ENCODE assay signal across 1 cellular context in the genomic region with DNA sequence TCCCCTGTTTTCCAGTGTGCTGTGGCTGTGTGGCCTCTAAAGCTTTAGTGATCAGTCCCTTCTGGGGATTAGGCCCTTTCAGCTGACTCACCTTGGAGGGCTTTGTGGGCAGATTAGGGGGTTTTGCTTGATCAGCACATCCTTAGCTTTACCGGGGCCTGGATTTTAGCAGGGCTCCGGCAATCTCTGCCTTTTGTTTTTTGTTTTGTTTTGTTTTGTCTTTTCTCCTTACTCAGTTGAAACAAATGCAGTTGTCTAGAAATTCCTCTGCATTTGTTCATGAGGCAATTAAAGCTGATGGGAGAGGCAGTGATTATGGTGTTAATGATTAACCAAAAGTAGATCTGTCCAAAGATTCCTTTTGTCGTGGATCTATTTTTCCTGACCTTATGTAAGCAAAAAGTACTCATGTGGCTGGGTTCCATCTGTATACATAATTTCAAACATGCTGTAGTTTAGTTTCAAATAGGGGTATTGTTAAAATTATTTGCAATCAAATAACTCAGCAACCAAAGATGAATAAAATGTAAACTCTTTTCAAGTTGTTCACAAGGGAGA.
A peak's percentile ranks its signal among the peaks of the same experiment; 100 is the strongest.
TF ChIP-seq lines count a peak whose summit lies in the region.

No MANE protein-coding gene starts in this region.

TF ChIP-seq in HepG2, 621 proteins besides CTCF, POLR2A, EP300 and RAD21 (continued from another document and continues in another):
- TF ChIP-seq, protein P1, sequence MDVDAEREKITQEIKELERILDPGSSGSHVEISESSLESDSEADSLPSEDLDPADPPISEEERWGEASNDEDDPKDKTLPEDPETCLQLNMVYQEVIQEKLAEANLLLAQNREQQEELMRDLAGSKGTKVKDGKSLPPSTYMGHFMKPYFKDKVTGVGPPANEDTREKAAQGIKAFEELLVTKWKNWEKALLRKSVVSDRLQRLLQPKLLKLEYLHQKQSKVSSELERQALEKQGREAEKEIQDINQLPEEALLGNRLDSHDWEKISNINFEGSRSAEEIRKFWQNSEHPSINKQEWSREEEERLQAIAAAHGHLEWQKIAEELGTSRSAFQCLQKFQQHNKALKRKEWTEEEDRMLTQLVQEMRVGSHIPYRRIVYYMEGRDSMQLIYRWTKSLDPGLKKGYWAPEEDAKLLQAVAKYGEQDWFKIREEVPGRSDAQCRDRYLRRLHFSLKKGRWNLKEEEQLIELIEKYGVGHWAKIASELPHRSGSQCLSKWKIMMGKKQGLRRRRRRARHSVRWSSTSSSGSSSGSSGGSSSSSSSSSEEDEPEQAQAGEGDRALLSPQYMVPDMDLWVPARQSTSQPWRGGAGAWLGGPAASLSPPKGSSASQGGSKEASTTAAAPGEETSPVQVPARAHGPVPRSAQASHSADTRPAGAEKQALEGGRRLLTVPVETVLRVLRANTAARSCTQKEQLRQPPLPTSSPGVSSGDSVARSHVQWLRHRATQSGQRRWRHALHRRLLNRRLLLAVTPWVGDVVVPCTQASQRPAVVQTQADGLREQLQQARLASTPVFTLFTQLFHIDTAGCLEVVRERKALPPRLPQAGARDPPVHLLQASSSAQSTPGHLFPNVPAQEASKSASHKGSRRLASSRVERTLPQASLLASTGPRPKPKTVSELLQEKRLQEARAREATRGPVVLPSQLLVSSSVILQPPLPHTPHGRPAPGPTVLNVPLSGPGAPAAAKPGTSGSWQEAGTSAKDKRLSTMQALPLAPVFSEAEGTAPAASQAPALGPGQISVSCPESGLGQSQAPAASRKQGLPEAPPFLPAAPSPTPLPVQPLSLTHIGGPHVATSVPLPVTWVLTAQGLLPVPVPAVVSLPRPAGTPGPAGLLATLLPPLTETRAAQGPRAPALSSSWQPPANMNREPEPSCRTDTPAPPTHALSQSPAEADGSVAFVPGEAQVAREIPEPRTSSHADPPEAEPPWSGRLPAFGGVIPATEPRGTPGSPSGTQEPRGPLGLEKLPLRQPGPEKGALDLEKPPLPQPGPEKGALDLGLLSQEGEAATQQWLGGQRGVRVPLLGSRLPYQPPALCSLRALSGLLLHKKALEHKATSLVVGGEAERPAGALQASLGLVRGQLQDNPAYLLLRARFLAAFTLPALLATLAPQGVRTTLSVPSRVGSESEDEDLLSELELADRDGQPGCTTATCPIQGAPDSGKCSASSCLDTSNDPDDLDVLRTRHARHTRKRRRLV (CRISPR knock-in tag; IDR thresholded peaks at IDR 0.05): no peak
- TF ChIP-seq TAF15 (IDR thresholded peaks at IDR 0.05; ENCODE audit: low read depth, low read length, poor library complexity, severe bottlenecking) (no peak), ZNF841 (CRISPR knock-in tag; IDR thresholded peaks at IDR 0.05; ENCODE audit: borderline replicate concordance) (no peak), ZNF547 (CRISPR knock-in tag; IDR thresholded peaks at IDR 0.05) (no peak), SPEN (CRISPR knock-in tag; IDR thresholded peaks at IDR 0.05; ENCODE audit: low read depth) (no peak), PHF21A (CRISPR knock-in tag; IDR thresholded peaks at IDR 0.05) (peak; percentile 35; the same call in 1 of the 2 replicates), HNF4A (CRISPR knock-in tag; IDR thresholded peaks at IDR 0.05) (peak; percentile 25; the same call in 1 of the 2 replicates), PRPF4 (IDR thresholded peaks at IDR 0.05; ENCODE audit: low read depth, low read length, poor library complexity, severe bottlenecking) (no peak), ZNF430 (CRISPR knock-in tag; IDR thresholded peaks at IDR 0.05) (no peak), MZF1 (CRISPR knock-in tag; IDR thresholded peaks at IDR 0.05; ENCODE audit: borderline replicate concordance) (no peak), ZNF556 (CRISPR knock-in tag; IDR thresholded peaks at IDR 0.05; ENCODE audit: borderline replicate concordance) (no peak), SOX13 (IDR thresholded peaks at IDR 0.05) (peak; percentile 42; the same call in 1 of the 2 replicates), SOX13 (CRISPR knock-in tag; conservative IDR thresholded peaks at IDR 0.05 in 1 of 2, IDR thresholded peaks at IDR 0.05 in 1 of 2) (peak in 1 of 2 experiments; percentile 97; a peak in 2 of 4 replicates), ZNF703 (CRISPR knock-in tag; IDR thresholded peaks at IDR 0.05; ENCODE audit: borderline replicate concordance) (no peak)
- TF ChIP-seq, protein P2, sequence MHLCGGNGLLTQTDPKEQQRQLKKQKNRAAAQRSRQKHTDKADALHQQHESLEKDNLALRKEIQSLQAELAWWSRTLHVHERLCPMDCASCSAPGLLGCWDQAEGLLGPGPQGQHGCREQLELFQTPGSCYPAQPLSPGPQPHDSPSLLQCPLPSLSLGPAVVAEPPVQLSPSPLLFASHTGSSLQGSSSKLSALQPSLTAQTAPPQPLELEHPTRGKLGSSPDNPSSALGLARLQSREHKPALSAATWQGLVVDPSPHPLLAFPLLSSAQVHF (CRISPR knock-in tag; IDR thresholded peaks at IDR 0.05): no peak
- TF ChIP-seq, protein P3, sequence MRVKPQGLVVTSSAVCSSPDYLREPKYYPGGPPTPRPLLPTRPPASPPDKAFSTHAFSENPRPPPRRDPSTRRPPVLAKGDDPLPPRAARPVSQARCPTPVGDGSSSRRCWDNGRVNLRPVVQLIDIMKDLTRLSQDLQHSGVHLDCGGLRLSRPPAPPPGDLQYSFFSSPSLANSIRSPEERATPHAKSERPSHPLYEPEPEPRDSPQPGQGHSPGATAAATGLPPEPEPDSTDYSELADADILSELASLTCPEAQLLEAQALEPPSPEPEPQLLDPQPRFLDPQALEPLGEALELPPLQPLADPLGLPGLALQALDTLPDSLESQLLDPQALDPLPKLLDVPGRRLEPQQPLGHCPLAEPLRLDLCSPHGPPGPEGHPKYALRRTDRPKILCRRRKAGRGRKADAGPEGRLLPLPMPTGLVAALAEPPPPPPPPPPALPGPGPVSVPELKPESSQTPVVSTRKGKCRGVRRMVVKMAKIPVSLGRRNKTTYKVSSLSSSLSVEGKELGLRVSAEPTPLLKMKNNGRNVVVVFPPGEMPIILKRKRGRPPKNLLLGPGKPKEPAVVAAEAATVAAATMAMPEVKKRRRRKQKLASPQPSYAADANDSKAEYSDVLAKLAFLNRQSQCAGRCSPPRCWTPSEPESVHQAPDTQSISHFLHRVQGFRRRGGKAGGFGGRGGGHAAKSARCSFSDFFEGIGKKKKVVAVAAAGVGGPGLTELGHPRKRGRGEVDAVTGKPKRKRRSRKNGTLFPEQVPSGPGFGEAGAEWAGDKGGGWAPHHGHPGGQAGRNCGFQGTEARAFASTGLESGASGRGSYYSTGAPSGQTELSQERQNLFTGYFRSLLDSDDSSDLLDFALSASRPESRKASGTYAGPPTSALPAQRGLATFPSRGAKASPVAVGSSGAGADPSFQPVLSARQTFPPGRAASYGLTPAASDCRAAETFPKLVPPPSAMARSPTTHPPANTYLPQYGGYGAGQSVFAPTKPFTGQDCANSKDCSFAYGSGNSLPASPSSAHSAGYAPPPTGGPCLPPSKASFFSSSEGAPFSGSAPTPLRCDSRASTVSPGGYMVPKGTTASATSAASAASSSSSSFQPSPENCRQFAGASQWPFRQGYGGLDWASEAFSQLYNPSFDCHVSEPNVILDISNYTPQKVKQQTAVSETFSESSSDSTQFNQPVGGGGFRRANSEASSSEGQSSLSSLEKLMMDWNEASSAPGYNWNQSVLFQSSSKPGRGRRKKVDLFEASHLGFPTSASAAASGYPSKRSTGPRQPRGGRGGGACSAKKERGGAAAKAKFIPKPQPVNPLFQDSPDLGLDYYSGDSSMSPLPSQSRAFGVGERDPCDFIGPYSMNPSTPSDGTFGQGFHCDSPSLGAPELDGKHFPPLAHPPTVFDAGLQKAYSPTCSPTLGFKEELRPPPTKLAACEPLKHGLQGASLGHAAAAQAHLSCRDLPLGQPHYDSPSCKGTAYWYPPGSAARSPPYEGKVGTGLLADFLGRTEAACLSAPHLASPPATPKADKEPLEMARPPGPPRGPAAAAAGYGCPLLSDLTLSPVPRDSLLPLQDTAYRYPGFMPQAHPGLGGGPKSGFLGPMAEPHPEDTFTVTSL (CRISPR knock-in tag; IDR thresholded peaks at IDR 0.05; ENCODE audit: borderline replicate concordance): 0 out of 2 replicates have a peak, but pooled peaks have one; percentile 6
- TF ChIP-seq, protein P4, sequence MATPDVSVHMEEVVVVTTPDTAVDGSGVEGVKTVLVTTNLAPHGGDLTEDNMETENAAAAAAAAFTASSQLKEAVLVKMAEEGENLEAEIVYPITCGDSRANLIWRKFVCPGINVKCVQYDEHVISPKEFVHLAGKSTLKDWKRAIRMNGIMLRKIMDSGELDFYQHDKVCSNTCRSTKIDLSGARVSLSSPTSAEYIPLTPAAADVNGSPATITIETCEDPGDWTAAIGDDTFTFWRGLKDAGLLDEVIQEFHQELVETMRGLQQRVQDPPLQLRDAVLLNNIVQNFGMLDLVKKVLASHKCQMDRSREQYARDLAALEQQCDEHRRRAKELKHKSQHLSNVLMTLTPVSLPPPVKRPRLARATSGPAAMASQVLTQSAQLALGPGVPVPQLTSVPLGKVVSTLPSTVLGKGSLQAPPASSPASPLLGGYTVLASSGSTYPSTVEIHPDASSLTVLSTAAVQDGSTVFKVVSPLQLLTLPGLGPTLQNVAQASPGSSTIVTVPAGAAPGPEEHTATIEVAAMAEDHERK (CRISPR knock-in tag; IDR thresholded peaks at IDR 0.05; ENCODE audit: low read depth): no peak
- TF ChIP-seq, protein P5, sequence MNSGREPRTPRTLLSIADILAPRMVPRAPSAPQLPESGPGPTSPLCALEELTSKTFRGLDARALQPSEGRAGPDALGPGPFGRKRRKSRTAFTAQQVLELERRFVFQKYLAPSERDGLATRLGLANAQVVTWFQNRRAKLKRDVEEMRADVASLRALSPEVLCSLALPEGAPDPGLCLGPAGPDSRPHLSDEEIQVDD (CRISPR knock-in tag; IDR thresholded peaks at IDR 0.05; ENCODE audit: borderline replicate concordance): no peak
- TF ChIP-seq, protein P6, sequence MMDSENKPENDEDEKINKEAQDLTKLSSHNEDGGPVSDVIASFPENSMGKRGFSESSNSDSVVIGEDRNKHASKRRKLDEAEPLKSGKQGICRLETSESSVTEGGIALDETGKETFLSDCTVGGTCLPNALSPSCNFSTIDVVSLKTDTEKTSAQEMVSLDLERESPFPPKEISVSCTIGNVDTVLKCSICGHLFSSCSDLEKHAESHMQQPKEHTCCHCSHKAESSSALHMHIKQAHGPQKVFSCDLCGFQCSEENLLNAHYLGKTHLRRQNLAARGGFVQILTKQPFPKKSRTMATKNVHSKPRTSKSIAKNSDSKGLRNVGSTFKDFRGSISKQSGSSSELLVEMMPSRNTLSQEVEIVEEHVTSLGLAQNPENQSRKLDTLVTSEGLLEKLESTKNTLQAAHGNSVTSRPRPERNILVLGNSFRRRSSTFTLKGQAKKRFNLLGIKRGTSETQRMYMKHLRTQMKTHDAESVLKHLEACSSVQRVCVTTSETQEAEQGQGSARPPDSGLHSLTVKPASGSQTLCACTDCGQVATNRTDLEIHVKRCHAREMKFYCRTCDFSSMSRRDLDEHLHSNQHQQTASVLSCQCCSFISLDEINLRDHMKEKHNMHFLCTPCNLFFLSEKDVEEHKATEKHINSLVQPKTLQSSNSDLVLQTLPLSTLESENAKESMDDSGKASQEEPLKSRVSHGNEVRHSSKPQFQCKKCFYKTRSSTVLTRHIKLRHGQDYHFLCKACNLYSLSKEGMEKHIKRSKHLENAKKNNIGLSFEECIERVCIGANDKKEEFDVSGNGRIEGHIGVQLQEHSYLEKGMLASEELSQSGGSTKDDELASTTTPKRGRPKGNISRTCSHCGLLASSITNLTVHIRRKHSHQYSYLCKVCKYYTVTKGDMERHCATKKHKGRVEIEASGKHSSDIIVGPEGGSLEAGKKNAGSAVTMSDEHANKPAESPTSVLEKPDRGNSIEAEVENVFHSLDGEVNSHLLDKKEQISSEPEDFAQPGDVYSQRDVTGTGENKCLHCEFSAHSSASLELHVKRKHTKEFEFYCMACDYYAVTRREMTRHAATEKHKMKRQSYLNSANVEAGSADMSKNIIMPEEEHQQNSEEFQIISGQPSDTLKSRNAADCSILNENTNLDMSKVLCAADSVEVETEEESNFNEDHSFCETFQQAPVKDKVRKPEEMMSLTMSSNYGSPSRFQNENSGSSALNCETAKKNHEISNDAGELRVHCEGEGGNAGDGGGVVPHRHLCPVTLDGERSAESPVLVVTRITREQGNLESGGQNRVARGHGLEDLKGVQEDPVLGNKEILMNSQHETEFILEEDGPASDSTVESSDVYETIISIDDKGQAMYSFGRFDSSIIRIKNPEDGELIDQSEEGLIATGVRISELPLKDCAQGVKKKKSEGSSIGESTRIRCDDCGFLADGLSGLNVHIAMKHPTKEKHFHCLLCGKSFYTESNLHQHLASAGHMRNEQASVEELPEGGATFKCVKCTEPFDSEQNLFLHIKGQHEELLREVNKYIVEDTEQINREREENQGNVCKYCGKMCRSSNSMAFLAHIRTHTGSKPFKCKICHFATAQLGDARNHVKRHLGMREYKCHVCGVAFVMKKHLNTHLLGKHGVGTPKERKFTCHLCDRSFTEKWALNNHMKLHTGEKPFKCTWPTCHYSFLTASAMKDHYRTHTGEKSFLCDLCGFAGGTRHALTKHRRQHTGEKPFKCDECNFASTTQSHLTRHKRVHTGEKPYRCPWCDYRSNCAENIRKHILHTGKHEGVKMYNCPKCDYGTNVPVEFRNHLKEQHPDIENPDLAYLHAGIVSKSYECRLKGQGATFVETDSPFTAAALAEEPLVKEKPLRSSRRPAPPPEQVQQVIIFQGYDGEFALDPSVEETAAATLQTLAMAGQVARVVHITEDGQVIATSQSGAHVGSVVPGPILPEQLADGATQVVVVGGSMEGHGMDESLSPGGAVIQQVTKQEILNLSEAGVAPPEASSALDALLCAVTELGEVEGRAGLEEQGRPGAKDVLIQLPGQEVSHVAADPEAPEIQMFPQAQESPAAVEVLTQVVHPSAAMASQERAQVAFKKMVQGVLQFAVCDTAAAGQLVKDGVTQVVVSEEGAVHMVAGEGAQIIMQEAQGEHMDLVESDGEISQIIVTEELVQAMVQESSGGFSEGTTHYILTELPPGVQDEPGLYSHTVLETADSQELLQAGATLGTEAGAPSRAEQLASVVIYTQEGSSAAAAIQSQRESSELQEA (CRISPR knock-in tag; IDR thresholded peaks at IDR 0.05; ENCODE audit: not compliant biosample characterization): no peak
- TF ChIP-seq, protein P7, sequence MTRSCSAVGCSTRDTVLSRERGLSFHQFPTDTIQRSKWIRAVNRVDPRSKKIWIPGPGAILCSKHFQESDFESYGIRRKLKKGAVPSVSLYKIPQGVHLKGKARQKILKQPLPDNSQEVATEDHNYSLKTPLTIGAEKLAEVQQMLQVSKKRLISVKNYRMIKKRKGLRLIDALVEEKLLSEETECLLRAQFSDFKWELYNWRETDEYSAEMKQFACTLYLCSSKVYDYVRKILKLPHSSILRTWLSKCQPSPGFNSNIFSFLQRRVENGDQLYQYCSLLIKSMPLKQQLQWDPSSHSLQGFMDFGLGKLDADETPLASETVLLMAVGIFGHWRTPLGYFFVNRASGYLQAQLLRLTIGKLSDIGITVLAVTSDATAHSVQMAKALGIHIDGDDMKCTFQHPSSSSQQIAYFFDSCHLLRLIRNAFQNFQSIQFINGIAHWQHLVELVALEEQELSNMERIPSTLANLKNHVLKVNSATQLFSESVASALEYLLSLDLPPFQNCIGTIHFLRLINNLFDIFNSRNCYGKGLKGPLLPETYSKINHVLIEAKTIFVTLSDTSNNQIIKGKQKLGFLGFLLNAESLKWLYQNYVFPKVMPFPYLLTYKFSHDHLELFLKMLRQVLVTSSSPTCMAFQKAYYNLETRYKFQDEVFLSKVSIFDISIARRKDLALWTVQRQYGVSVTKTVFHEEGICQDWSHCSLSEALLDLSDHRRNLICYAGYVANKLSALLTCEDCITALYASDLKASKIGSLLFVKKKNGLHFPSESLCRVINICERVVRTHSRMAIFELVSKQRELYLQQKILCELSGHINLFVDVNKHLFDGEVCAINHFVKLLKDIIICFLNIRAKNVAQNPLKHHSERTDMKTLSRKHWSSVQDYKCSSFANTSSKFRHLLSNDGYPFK (CRISPR knock-in tag; IDR thresholded peaks at IDR 0.05; ENCODE audit: borderline replicate concordance): no peak
